ENCODE assay signal across 2 cellular contexts in the genomic region with DNA sequence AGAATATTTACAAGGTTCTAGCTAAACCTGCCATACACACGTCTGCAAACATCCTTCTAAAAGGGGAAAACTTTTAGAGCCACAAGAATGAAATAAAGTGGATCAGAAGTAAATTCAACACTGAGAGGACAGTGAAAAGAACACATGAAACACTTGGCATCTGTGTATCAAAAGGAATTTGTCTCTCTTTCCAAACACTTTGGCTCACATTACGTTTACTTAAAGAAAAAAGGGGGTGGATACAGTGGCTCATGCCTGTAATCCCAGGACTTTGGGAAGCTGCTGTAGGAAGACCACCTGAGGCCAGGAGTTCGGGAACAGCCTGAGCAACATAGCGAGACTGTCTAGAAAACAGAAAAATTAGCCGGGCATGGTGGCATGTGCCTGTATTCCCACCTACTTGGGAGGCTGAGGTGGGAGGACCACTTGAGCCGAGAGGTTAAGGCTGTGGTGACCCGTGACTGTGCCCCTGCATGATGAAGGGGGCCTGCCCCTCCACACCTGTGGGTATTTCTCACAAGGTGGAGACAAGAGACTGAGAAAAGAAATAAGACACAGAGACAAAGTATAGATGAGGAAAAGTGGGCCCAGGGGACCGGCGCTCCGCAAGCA.
TF ChIP-seq lines count a peak whose summit lies in the region.

No MANE protein-coding gene starts in this region.

TF ChIP-seq in IMR-90, 13 proteins besides CTCF, POLR2A, EP300 and RAD21 (continued from another document):
- TF ChIP-seq ELK1 (IDR thresholded peaks at IDR 0.05; ENCODE audit: borderline replicate concordance, low read depth, low read length), result no peak
- no peak for TF ChIP-seq BHLHE40 (IDR thresholded peaks at IDR 0.05; ENCODE audit: low read depth, low read length)
- TF ChIP-seq MXI1 (IDR thresholded peaks at IDR 0.05; ENCODE audit: borderline replicate concordance, low read depth, low read length), result no peak
- TF ChIP-seq, protein P1, sequence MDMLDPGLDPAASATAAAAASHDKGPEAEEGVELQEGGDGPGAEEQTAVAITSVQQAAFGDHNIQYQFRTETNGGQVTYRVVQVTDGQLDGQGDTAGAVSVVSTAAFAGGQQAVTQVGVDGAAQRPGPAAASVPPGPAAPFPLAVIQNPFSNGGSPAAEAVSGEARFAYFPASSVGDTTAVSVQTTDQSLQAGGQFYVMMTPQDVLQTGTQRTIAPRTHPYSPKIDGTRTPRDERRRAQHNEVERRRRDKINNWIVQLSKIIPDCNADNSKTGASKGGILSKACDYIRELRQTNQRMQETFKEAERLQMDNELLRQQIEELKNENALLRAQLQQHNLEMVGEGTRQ (IDR thresholded peaks at IDR 0.05; ENCODE audit: low read depth, low read length), result no peak
- TF ChIP-seq NFE2L2 (IDR thresholded peaks at IDR 0.05; ENCODE audit: low read depth, low read length), result no peak
- no peak for TF ChIP-seq RCOR1 (IDR thresholded peaks at IDR 0.05; ENCODE audit: insufficient replicate concordance, low read length)

TF ChIP-seq in GM12891, 5 proteins besides CTCF, POLR2A, EP300 and RAD21 (continued from another document):
- TF ChIP-seq PAX5 (IDR thresholded peaks at IDR 0.05; ENCODE audit: insufficient read depth, low read length, severe bottlenecking), result no peak
